8 cellular contexts compared by ENCODE assay signal in the genomic region with DNA sequence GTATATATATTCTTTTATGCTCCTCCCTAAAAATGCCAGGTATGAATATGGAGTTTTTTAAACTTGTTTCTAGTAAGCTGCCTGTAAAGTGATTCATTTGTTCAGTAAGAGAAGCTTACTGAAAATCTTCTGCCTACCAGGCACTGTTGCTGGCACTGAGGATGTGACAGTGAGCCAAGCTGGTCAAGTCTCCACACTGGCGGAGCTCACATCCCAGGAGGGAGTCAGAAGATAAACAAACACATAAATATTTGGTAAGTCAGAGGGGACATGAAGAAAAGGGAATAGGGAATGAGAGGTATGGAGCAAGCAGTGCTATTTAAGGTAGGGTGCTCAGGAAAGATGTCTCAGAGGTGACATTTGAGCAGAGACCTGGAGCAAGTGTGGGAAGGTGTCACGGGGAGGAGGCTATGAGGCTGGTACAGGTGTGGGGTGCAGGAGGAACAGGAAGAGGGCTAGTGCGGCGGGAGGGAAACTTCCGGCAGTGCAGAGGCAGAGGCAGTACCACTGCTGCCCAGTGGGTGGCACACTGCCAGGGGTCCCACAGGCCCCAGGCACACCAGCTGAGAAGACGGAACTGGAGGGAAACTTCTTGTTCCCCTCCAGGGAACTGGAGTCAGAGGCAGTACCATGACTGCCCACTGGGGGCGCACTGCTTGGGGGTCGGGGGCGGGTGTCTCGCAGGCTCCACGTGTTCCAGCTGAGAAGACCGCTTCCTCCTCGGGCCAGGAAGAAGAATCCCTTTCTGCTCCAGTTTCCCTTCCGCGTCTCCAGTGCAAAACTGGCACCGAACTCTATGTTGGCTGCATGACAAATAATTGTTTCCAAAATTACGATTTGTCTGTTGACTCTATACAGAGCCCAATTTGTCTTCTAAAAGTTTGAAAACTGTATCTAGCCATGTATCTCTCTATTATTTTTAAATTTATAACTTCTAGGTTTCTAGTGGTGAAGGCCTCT.
DNase-seq lines count a peak whose midpoint lies in the region; ATAC-seq, FAIRE-seq and TF ChIP-seq lines count a peak whose summit lies in the region.

No MANE protein-coding gene starts in this region.

- H3K4me2 ChIP-seq in osteoblast (ENCODE audit: insufficient read depth, low read length): no peak overlapping the region

- FAIRE-seq in HTR-8/SVneo (lab: Jason Lieb, UNC): no peak

- no peaks in the 10 kb centered on the region for H4K20me1 ChIP-seq in osteoblast (ENCODE audit: insufficient read depth, low read length)

- DNase-seq in CD1c-positive myeloid dendritic cell (ENCODE audit: extremely low spot score) (peak; percentile 1), HTR-8/SVneo (ENCODE audit: insufficient read length, low spot score) (peak; percentile 8), body of pancreas (peak in 1 of 4 donors; percentile 21), osteoblast (ENCODE audit: insufficient read length, low spot score, missing footprints) (no peak), amygdala (lab: John Stamatoyannopoulos, UW) (no peak), NOMO-1 (lab: John Stamatoyannopoulos, UW; ENCODE audit: unreplicated experiment in 2 of 2) (no peak)

- intact Hi-C loops in body of pancreas (cut with DNase I): no loop called here

- H3K4me1 ChIP-seq in body of pancreas (no peaks in the 10 kb centered on the region), osteoblast (ENCODE audit: insufficient read depth, low read length) (no peaks in the 10 kb centered on the region)

- ATAC-seq in GM18909 (IDR thresholded peaks at IDR 0.05; ENCODE audit: poor library complexity, unreplicated experiment): peak; percentile 73
- ATAC-seq in body of pancreas: no peak
- no peak for ATAC-seq in GM21825 (IDR thresholded peaks at IDR 0.05; ENCODE audit: unreplicated experiment)

- H3K36me3 ChIP-seq in body of pancreas (replicated peaks in 1 of 2; ENCODE audit: insufficient read depth in 1 of 2, low read depth in 2 of 2) (no peaks in the 10 kb centered on the region), osteoblast (ENCODE audit: insufficient read depth, low read length) (no peaks in the 10 kb centered on the region)

- H3K27ac ChIP-seq in body of pancreas (no peak overlapping the region), osteoblast (ENCODE audit: low read depth, low read length) (no peak overlapping the region)

- H3K79me2 ChIP-seq in osteoblast (ENCODE audit: insufficient read depth, low read length): no peaks in the 10 kb centered on the region

- 53 to 56% methylated on average over 15 to 17 of the region's 17 CpGs for WGBS in body of pancreas, 2 donors

- TF ChIP-seq POLR2A in body of pancreas (IDR thresholded peaks at IDR 0.05): no peak

- TF ChIP-seq CTCF in body of pancreas (IDR thresholded peaks at IDR 0.05) (peak in 5 of 7 experiments; percentile 20 to 52 (median 36)), osteoblast (IDR thresholded peaks at IDR 0.05; ENCODE audit: extremely low read depth, low read depth, low read length) (peak; percentile 37)

- H2AFZ ChIP-seq in osteoblast (ENCODE audit: low read length): no peak overlapping the region

- H3K9me3 ChIP-seq in body of pancreas (no peaks in the 10 kb centered on the region), osteoblast (ENCODE audit: low read depth, low read length) (no peaks in the 10 kb centered on the region)

- H3K27me3 ChIP-seq in body of pancreas (no peaks in the 10 kb centered on the region), osteoblast (ENCODE audit: insufficient read depth, low read length) (no peaks in the 10 kb centered on the region)

- no peak overlapping the region for H3K4me3 ChIP-seq in body of pancreas
- no peak overlapping the region for H3K4me3 ChIP-seq in osteoblast (ENCODE audit: insufficient read depth, low read length)

Comparison
In these comparisons a context has a peak if more than half of its experiments do, and no peak if none do; other contexts are left out.
1. DNase-seq: peak in CD1c-positive myeloid dendritic cell (single experiment) and HTR-8/SVneo (single experiment); none in osteoblast (single experiment), amygdala (0 of 56) and NOMO-1 (0 of 2).